In genomic region chr18:5556317-5556974, GRCh38 we compare ENCODE assay signal across 1 cellular context.
TF ChIP-seq lines count a peak whose summit lies in the region.

No MANE protein-coding gene starts in this region.

TF ChIP-seq in H1, 55 proteins besides CTCF, POLR2A, EP300 and RAD21 (continued from another document):
- TF ChIP-seq MAX (IDR thresholded peaks at IDR 0.05): no peak
- no peak for TF ChIP-seq YY1 (IDR thresholded peaks at IDR 0.05; ENCODE audit: low read depth, low read length)
- no peak for TF ChIP-seq SP4 (IDR thresholded peaks at IDR 0.05; ENCODE audit: low read length)
- TF ChIP-seq TAF7 (optimal IDR thresholded peaks at IDR 0.05; ENCODE audit: borderline replicate concordance, low read depth, low read length): no peak
- no peak for TF ChIP-seq JUN (IDR thresholded peaks at IDR 0.05; ENCODE audit: low read depth, low read length)
- TF ChIP-seq USF2 (IDR thresholded peaks at IDR 0.05; ENCODE audit: low read length): no peak
- no peak for TF ChIP-seq RXRA (IDR thresholded peaks at IDR 0.05; ENCODE audit: insufficient read depth, low read depth, low read length)
- TF ChIP-seq TCF12 (IDR thresholded peaks at IDR 0.05; ENCODE audit: low read depth, low read length): no peak
